8 cellular contexts compared by ENCODE assay signal in genomic region chr12:108565976-108566375, GRCh38. TPM values are rescaled to one million over a fixed set of nuclear protein-coding genes. Genes with fewer than 3 reads are reported as not detected.
DNase-seq lines count a peak whose midpoint lies in the region; ATAC-seq and TF ChIP-seq lines count a peak whose summit lies in the region.

No MANE protein-coding gene starts in this region.

- H3K27me3 ChIP-seq in muscle layer of duodenum (ENCODE audit: low read depth, low read length) = no peaks in the 10 kb centered on the region
- no peaks in the 10 kb centered on the region for H3K27me3 ChIP-seq in upper lobe of left lung

- no peak for TF ChIP-seq CTCF in upper lobe of left lung (IDR thresholded peaks at IDR 0.05)
- TF ChIP-seq CTCF in type B pancreatic cell (conservative IDR thresholded peaks at IDR 0.05) = no peak

- no peak for TF ChIP-seq EP300 in upper lobe of left lung (IDR thresholded peaks at IDR 0.05)

- H3K9me3 Mint-ChIP-seq in type B pancreatic cell = no peaks in the 10 kb centered on the region

- no peak overlapping the region for H3K4me3 Mint-ChIP-seq in type B pancreatic cell

- no peak overlapping the region for H3K27ac Mint-ChIP-seq in type B pancreatic cell

- no peaks in the 10 kb centered on the region for H3K9me3 ChIP-seq in muscle layer of duodenum (ENCODE audit: control insufficient read depth in 1 of 2, low read length in 2 of 2)
- no peaks in the 10 kb centered on the region for H3K9me3 ChIP-seq in upper lobe of left lung

- 0 to 7% methylated on average over 2 of the region's 2 CpGs for WGBS in upper lobe of left lung, 2 donors

- TF ChIP-seq POLR2A in upper lobe of left lung (IDR thresholded peaks at IDR 0.05) = peak in 1 of 4 donors; percentile 6

- no peaks in the 10 kb centered on the region for H3K4me1 Mint-ChIP-seq in type B pancreatic cell (ENCODE audit: unreplicated experiment)

- H3K36me3 ChIP-seq in muscle layer of duodenum (ENCODE audit: control insufficient read depth in 1 of 2, insufficient read depth in 2 of 2, low read length in 2 of 2) = peaks cover 52 to 58% of the 10 kb centered on the region in 2 donors
- peaks cover 23 to 62% (median 50%) of the 10 kb centered on the region in 4 donors for H3K36me3 ChIP-seq in upper lobe of left lung

- H3K27me3 Mint-ChIP-seq in type B pancreatic cell = no peaks in the 10 kb centered on the region

- DNase-seq in DMS53 treated with DMSO at 0.1 percent for 48 hours (lab: John Stamatoyannopoulos, UW; ENCODE audit: unreplicated experiment) (peak; percentile 95), NCI-H1417 (lab: John Stamatoyannopoulos, UW) (peak; percentile 59 to 87 (median 87)), dermis blood vessel endothelial cell (peak; percentile 94), upper lobe of left lung (peak; percentile 66 to 89), type B pancreatic cell (ENCODE audit: extremely low spot score, unreplicated experiment) (no peak), superior temporal gyrus (ENCODE audit: extremely low spot score) (no peak)
- peak; percentile 74 for DNase-seq in activated CD4-positive, alpha-beta T cell treated with anti-CD3 and anti-CD28 coated beads for 48 hours

- H3K27ac ChIP-seq in muscle layer of duodenum (ENCODE audit: low read length) (peak overlapping the region; percentile 76), upper lobe of left lung (peak overlapping the region; percentile 20 to 60 (median 49))

- H3K36me3 Mint-ChIP-seq in type B pancreatic cell = peaks cover 7% of the 10 kb centered on the region

- H3K4me3 ChIP-seq in muscle layer of duodenum (ENCODE audit: low read depth in 1 of 2, low read length in 2 of 2) (no peak overlapping the region), upper lobe of left lung (no peak overlapping the region)

- peaks cover 17 to 40% of the 10 kb centered on the region in 2 donors for H3K4me1 ChIP-seq in muscle layer of duodenum (ENCODE audit: control insufficient read depth in 1 of 2, insufficient read depth in 2 of 2, low read length in 2 of 2)
- H3K4me1 ChIP-seq in upper lobe of left lung = peaks cover 16 to 45% (median 34%) of the 10 kb centered on the region in 4 donors

- ATAC-seq in upper lobe of left lung (ENCODE audit: low FRiP score in 2 of 2) = no peak

RNA-seq across cellular contexts. Expression of gene ISCU, which starts 3.6 kb away (rescaled TPM):
- total RNA-seq in dermis blood vessel endothelial cell (96.5 and 106 TPM in 2 replicates), upper lobe of left lung (100 to 1,000 TPM; 130 to 192 (median 152) TPM), type B pancreatic cell (ENCODE audit: low replicate concordance) (78.9 and 106 TPM in 2 replicates)

RNA-seq across cellular contexts. Expression of gene SART3, which starts 5.0 kb away (rescaled TPM):
- total RNA-seq in dermis blood vessel endothelial cell (59.3 and 76.7 TPM in 2 replicates), upper lobe of left lung (100 to 1,000 TPM in 1 of 6 donors, 10 to 100 TPM in 5; 36.9 to 235 (median 63.9) TPM), type B pancreatic cell (ENCODE audit: low replicate concordance) (48.5 and 72.6 TPM in 2 replicates)

RNA-seq across cellular contexts. Expression of gene TMEM119, which starts 31.9 kb away (rescaled TPM):
- total RNA-seq in dermis blood vessel endothelial cell (under 0.01 TPM in 1 of 2 replicates, not detected in the other), upper lobe of left lung (10 to 100 TPM in 5 of 6 donors, 1 to 10 TPM in 1; 1.5 to 50.7 (median 20.5) TPM), type B pancreatic cell (ENCODE audit: low replicate concordance) (0.33 and 27.2 TPM in 2 replicates)

RNA-seq across cellular contexts. Expression of gene FICD, which starts 50.9 kb away (rescaled TPM):
- total RNA-seq in dermis blood vessel endothelial cell (7.0 TPM in 2 replicates), upper lobe of left lung (10 to 100 TPM in 4 of 6 donors, 1 to 10 TPM in 2; 6.5 to 15.3 (median 12.2) TPM), type B pancreatic cell (ENCODE audit: low replicate concordance) (4.7 and 4.9 TPM in 2 replicates)

Comparison
In these comparisons a context has a peak if more than half of its experiments do, and no peak if none do; other contexts are left out.
1. DNase-seq: peak in DMS53 treated with DMSO at 0.1 percent for 48 hours (single experiment), NCI-H1417 (3 of 3), activated CD4-positive, alpha-beta T cell treated with anti-CD3 and anti-CD28 coated beads for 48 hours (single experiment), dermis blood vessel endothelial cell (single experiment) and upper lobe of left lung (2 of 2); none in type B pancreatic cell (single experiment) and superior temporal gyrus (single experiment).